Comparison of ENCODE assay signal across 1 cellular context in genomic region chr1:53765656-53766055, GRCh38.
TF ChIP-seq lines count a peak whose summit lies in the region.

No MANE protein-coding gene starts in this region.

TF ChIP-seq in SK-N-SH treated with all-trans-retinoic acid at 6 μM for 48 hours, 23 proteins besides CTCF, POLR2A, EP300 and RAD21 (continued from another document):
- TF ChIP-seq CSRNP3 (CRISPR knock-in tag; IDR thresholded peaks at IDR 0.05) (no peak), OSR1 (CRISPR knock-in tag; IDR thresholded peaks at IDR 0.05) (no peak), TOX (CRISPR knock-in tag; IDR thresholded peaks at IDR 0.05; ENCODE audit: borderline replicate concordance) (no peak), ZNF565 (CRISPR knock-in tag; conservative IDR thresholded peaks at IDR 0.05; ENCODE audit: low read depth) (no peak)
